ENCODE assay signal across 9 cellular contexts in genomic region chr1:171985639-171986038, GRCh38.
A peak's percentile ranks its signal among the peaks of the same experiment; 100 is the strongest.
DNase-seq lines count a peak whose midpoint lies in the region; ATAC-seq, FAIRE-seq and TF ChIP-seq lines count a peak whose summit lies in the region.
"Had no signal": no experiment of that assay in that cellular context is flagged by ENCODE, and none has a peak within 500 bp of the region (broad histone marks: within the 10 kb centered on the region; RNA-seq: fewer than 3 reads in every experiment).

No MANE protein-coding gene starts in this region.

- H3K36me3 Mint-ChIP-seq in glutamatergic neuron (ENCODE audit: unreplicated experiment), result no peaks in the 10 kb centered on the region

- TF ChIP-seq CTCF in SU-DHL-6 (IDR thresholded peaks at IDR 0.05; ENCODE audit: insufficient read depth, low read length, poor library complexity, severe bottlenecking) (peak; percentile 10), glutamatergic neuron (IDR thresholded peaks at IDR 0.05; ENCODE audit: partially characterized antibody, unreplicated experiment) (no peak), upper lobe of left lung (IDR thresholded peaks at IDR 0.05) (peak in 1 of 6 experiments; percentile 13)

- no peak overlapping the region for H3K4me3 Mint-ChIP-seq in glutamatergic neuron (ENCODE audit: unreplicated experiment)

- no peaks in the 10 kb centered on the region for H3K4me1 Mint-ChIP-seq in glutamatergic neuron (ENCODE audit: low read depth, unreplicated experiment)

- TF ChIP-seq POLR2A in GM12892 (IDR thresholded peaks at IDR 0.05; ENCODE audit: low read depth, low read length) (no peak), upper lobe of left lung (IDR thresholded peaks at IDR 0.05) (no peak)

- H3K27me3 ChIP-seq in SU-DHL-6 (ENCODE audit: low read length) (no peaks in the 10 kb centered on the region), upper lobe of left lung (no peaks in the 10 kb centered on the region)
- H3K27me3 ChIP-seq: esophagus squamous epithelium had no signal

- peak; percentile 5 for FAIRE-seq in GM12892 (lab: Jason Lieb, UNC)

- ATAC-seq in upper lobe of left lung (ENCODE audit: low FRiP score in 2 of 2) (no peak), GM21825 (IDR thresholded peaks at IDR 0.05; ENCODE audit: unreplicated experiment) (no peak)

- H3K9me3 ChIP-seq in SU-DHL-6 (ENCODE audit: insufficient read depth, low read length), result no peaks in the 10 kb centered on the region
- H3K9me3 ChIP-seq in upper lobe of left lung, result no peaks in the 10 kb centered on the region
- H3K9me3 ChIP-seq: esophagus squamous epithelium had no signal

- no peaks in the 10 kb centered on the region for H3K79me2 ChIP-seq in SU-DHL-6 (ENCODE audit: insufficient read depth, low read length)

- H3K36me3 ChIP-seq in SU-DHL-6 (ENCODE audit: low read length) (no peaks in the 10 kb centered on the region), upper lobe of left lung (no peaks in the 10 kb centered on the region)

- no peaks in the 10 kb centered on the region for H3K9me2 ChIP-seq in SU-DHL-6 (replicated peaks; ENCODE audit: insufficient read depth, low read length)

- H3K4me1 ChIP-seq in upper lobe of left lung, result peaks cover 0 to 3% (median 0%) of the 10 kb centered on the region in 4 donors

- DNase-seq in AG08396 (ENCODE audit: low spot score) (peak; percentile 8), GM12892 (ENCODE audit: insufficient read length) (no peak), glutamatergic neuron (peak; percentile 15), upper lobe of left lung (no peak), cerebellar nuclear complex (lab: John Stamatoyannopoulos, UW) (no peak)
- DNase-seq in activated CD8-positive, alpha-beta memory T cell treated with anti-CD3 and anti-CD28 coated beads, Interleukin-2, amount 50 U/mL, for 4 hours, result no peak
- DNase-seq: esophagus squamous epithelium had no signal

- no peak overlapping the region for H3K4me2 ChIP-seq in SU-DHL-6 (ENCODE audit: low read depth, low read length, poor library complexity, severe bottlenecking)

- no peak overlapping the region for H3K27ac Mint-ChIP-seq in glutamatergic neuron (ENCODE audit: unreplicated experiment)

- H3K27me3 Mint-ChIP-seq in glutamatergic neuron (ENCODE audit: unreplicated experiment), result no peaks in the 10 kb centered on the region

- H3K4me3 ChIP-seq in SU-DHL-6 (ENCODE audit: insufficient read depth, low read length, poor library complexity, severe bottlenecking), result no peak overlapping the region
- no peak overlapping the region for H3K4me3 ChIP-seq in upper lobe of left lung
- H3K4me3 ChIP-seq: esophagus squamous epithelium had no signal

- H2AFZ ChIP-seq in SU-DHL-6 (ENCODE audit: low read depth, low read length, severe bottlenecking), result no peak overlapping the region

- H3K9me3 Mint-ChIP-seq in glutamatergic neuron (ENCODE audit: unreplicated experiment), result no peaks in the 10 kb centered on the region

- 64 to 67% methylated on average over 2 of the region's 2 CpGs for WGBS in upper lobe of left lung, 2 donors

- no peak overlapping the region for H3K9ac ChIP-seq in SU-DHL-6 (ENCODE audit: low read length)

- no peak for TF ChIP-seq EP300 in upper lobe of left lung (IDR thresholded peaks at IDR 0.05)

- no peaks in the 10 kb centered on the region for H3F3A ChIP-seq in SU-DHL-6 (ENCODE audit: insufficient read depth)

- H3K27ac ChIP-seq in SU-DHL-6 (ENCODE audit: low read depth, low read length) (no peak overlapping the region), upper lobe of left lung (no peak overlapping the region)
- H3K27ac ChIP-seq: esophagus squamous epithelium had no signal

- H4K20me1 ChIP-seq in SU-DHL-6 (ENCODE audit: low read depth, low read length), result no peaks in the 10 kb centered on the region

Comparison
In these comparisons a context has a peak if more than half of its experiments do, and no peak if none do; other contexts are left out.
1. DNase-seq: peak in AG08396 (single experiment) and glutamatergic neuron (single experiment); none in GM12892 (single experiment), activated CD8-positive, alpha-beta memory T cell treated with anti-CD3 and anti-CD28 coated beads, Interleukin-2, amount 50 U/mL, for 4 hours (single experiment), upper lobe of left lung (0 of 2) and cerebellar nuclear complex (0 of 2).